22 cellular contexts compared by ENCODE assay signal in genomic region chr17:83104577-83105505, GRCh38. TPM values are rescaled to one million over a fixed set of nuclear protein-coding genes. Genes with fewer than 3 reads are reported as not detected.
DNase-seq lines count a peak whose midpoint lies in the region; ATAC-seq and TF ChIP-seq lines count a peak whose summit lies in the region.
"Had no signal": no experiment of that assay in that cellular context is flagged by ENCODE, and none has a peak within 500 bp of the region (broad histone marks: within the 10 kb centered on the region; RNA-seq: fewer than 3 reads in every experiment).

No MANE protein-coding gene starts in this region.

- no peaks in the 10 kb centered on the region for H3K79me1 ChIP-seq in mesenchymal stem cell (replicated peaks; ENCODE audit: low read length, poor library complexity, severe bottlenecking)

- no peak overlapping the region for H2BK5ac ChIP-seq in mesenchymal stem cell (ENCODE audit: low read depth, low read length, poor library complexity, severe bottlenecking)

- no peak for TF ChIP-seq CTCF in coronary artery (IDR thresholded peaks at IDR 0.05)
- TF ChIP-seq CTCF in tibial nerve (IDR thresholded peaks at IDR 0.05): no peak
- TF ChIP-seq CTCF in foreskin fibroblast (IDR thresholded peaks at IDR 0.05; ENCODE audit: low read depth, low read length): no peak

- H3K9ac ChIP-seq in mesenchymal stem cell (ENCODE audit: low read length): no peak overlapping the region

- H3K18ac ChIP-seq in mesenchymal stem cell (ENCODE audit: low read depth in 1 of 2, low read length in 2 of 2): no peak overlapping the region

- H3K36me3 ChIP-seq in mesenchymal stem cell (ENCODE audit: control insufficient read depth in 1 of 2, insufficient read depth in 2 of 2, low read depth in 1 of 2, low read length in 2 of 2) (peaks cover 0 to 3% of the 10 kb centered on the region in 2 experiments), tibial nerve (no peaks in the 10 kb centered on the region)
- H3K36me3 ChIP-seq: BE2C, neutrophil had no signal

- no peak overlapping the region for H3K4ac ChIP-seq in mesenchymal stem cell (ENCODE audit: low read depth in 1 of 2, low read length in 2 of 2)

- H3K4me3 ChIP-seq in coronary artery (no peak overlapping the region), mesenchymal stem cell (ENCODE audit: insufficient read depth in 1 of 2, low read depth in 1 of 2, low read length in 2 of 2) (no peak overlapping the region), tibial nerve (no peak overlapping the region), foreskin fibroblast (ENCODE audit: low read depth in 1 of 2, low read length in 2 of 2) (no peak overlapping the region)
- H3K4me3 ChIP-seq: SK-N-MC had no signal

- no peak overlapping the region for H2AFZ ChIP-seq in mesenchymal stem cell (ENCODE audit: low read depth, low read length)

- no peaks in the 10 kb centered on the region for H3K27me3 ChIP-seq in mesenchymal stem cell (ENCODE audit: control insufficient read depth in 1 of 2, insufficient read depth in 1 of 2, low read length in 2 of 2)
- no peaks in the 10 kb centered on the region for H3K27me3 ChIP-seq in tibial nerve

- H3K4me2 ChIP-seq in mesenchymal stem cell (ENCODE audit: low read length, poor library complexity, severe bottlenecking): no peak overlapping the region

- WGBS in mesenchymal stem cell: 85% methylated on average over 45 of the region's 45 CpGs
- 75 to 76% methylated on average over 39 to 40 of the region's 45 CpGs for WGBS in tibial nerve, 2 donors

- no peak overlapping the region for H2BK120ac ChIP-seq in mesenchymal stem cell (ENCODE audit: low read depth, low read length)

- H2BK12ac ChIP-seq in mesenchymal stem cell (ENCODE audit: low read length in 2 of 2): no peak overlapping the region

- H3K4me1 ChIP-seq in mesenchymal stem cell (ENCODE audit: control insufficient read depth, insufficient read depth, low read depth, low read length) (peaks cover 72% of the 10 kb centered on the region), tibial nerve (peaks cover 0 to 90% (median 47%) of the 10 kb centered on the region in 4 donors)

- H3K27ac ChIP-seq in coronary artery (peak overlapping the region; percentile 43 to 88), mesenchymal stem cell (ENCODE audit: low read length, poor library complexity, severe bottlenecking) (no peak overlapping the region), tibial nerve (peak overlapping the region in 3 of 4 donors; percentile 51 to 85 (median 73))
- H3K27ac ChIP-seq: 22Rv1, neutrophil had no signal

- H4K8ac ChIP-seq in mesenchymal stem cell (ENCODE audit: low read length): no peak overlapping the region

- no peak for ATAC-seq in GM19397 (IDR thresholded peaks at IDR 0.05; ENCODE audit: unreplicated experiment)
- ATAC-seq: Panc1 had no signal

- H3K9me3 ChIP-seq in mesenchymal stem cell (ENCODE audit: control insufficient read depth, low read length): peaks cover 5% of the 10 kb centered on the region
- no peaks in the 10 kb centered on the region for H3K9me3 ChIP-seq in tibial nerve
- H3K9me3 ChIP-seq: BE2C, neutrophil had no signal

- H4K91ac ChIP-seq in mesenchymal stem cell (ENCODE audit: low read length): no peak overlapping the region

- peak overlapping the region; percentile 11 for H2AK5ac ChIP-seq in mesenchymal stem cell (ENCODE audit: low read length, severe bottlenecking)

- DNase-seq in DMS53 (lab: John Stamatoyannopoulos, UW) (peak; percentile 45), DMS53 treated with DMSO at 0.1 percent for 48 hours (lab: John Stamatoyannopoulos, UW; ENCODE audit: unreplicated experiment) (no peak), coronary artery (ENCODE audit: low spot score) (no peak), mesenchymal stem cell (no peak), tibial nerve (ENCODE audit: low spot score in 2 of 2) (no peak), foreskin fibroblast (no peak)
- DNase-seq in central memory CD4-positive, alpha-beta T cell: no peak
- DNase-seq: activated CD4-positive, alpha-beta T cell treated with anti-CD3 and anti-CD28 coated beads for 4 hours; activated effector memory CD4-positive, alpha-beta T cell treated with anti-CD3 and anti-CD28 coated beads, Interleukin-2, amount 50 U/mL, for 16 hours; amygdala; BE2C; cerebellar nuclear complex; hypothalamus; kidney; MM.1S; NCI-H1694; NCI-H226 had no signal

- H2BK15ac ChIP-seq in mesenchymal stem cell (ENCODE audit: low read depth, poor library complexity, severe bottlenecking): no peak overlapping the region

- TF ChIP-seq EP300 in tibial nerve (IDR thresholded peaks at IDR 0.05): peak in 1 of 2 donors; percentile 6

- no peak overlapping the region for H3K23ac ChIP-seq in mesenchymal stem cell (ENCODE audit: low read length in 2 of 2)

- no peak overlapping the region for H3K14ac ChIP-seq in mesenchymal stem cell (ENCODE audit: low read length in 2 of 2)

- TF ChIP-seq POLR2A in tibial nerve (IDR thresholded peaks at IDR 0.05): no peak

RNA-seq across cellular contexts. Expression of gene METRNL, which starts 25.4 kb away (rescaled TPM):
- 15.1 TPM for polyA plus RNA-seq in mesenchymal stem cell (2013, experiment 1 of 2)
- polyA plus RNA-seq in mesenchymal stem cell (2013, experiment 2 of 2): 14.1 TPM
- total RNA-seq in tibial nerve: 100 to 1,000 TPM; 112 to 162 (median 147) TPM
